Comparison of ENCODE assay signal across 28 cellular contexts in the genomic region with DNA sequence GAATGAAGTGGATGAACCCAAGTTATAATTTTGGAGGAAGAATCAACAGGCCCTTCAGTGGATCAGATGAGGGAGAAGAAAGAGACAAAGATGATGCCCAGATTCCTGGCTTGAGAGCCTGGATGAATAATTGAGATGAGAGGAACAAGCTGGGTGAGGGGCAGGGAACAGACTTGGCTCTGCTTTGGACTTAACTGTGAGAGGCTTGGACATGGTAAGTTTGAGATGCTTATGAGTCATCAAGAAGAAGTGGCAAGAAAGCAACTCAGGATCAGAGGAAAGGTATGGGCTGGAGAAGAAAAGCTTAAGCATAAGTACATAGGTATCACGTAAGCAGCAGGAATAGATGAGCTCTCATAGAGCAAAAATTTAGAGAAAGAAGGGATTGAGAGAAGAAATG. TPM values are rescaled to one million over a fixed set of nuclear protein-coding genes. Genes with fewer than 3 reads are reported as not detected.
DNase-seq lines count a peak whose midpoint lies in the region; ATAC-seq and TF ChIP-seq lines count a peak whose summit lies in the region.
"Had no signal": no experiment of that assay in that cellular context is flagged by ENCODE, and none has a peak within 500 bp of the region (broad histone marks: within the 10 kb centered on the region; RNA-seq: fewer than 3 reads in every experiment).

No MANE protein-coding gene starts in this region.

- H4K20me1 ChIP-seq in IMR-90 (ENCODE audit: insufficient read depth, low read length), result no peaks in the 10 kb centered on the region

- H3K4me3 ChIP-seq in IMR-90 (ENCODE audit: insufficient read depth, low read depth, low read length) (no peak overlapping the region), astrocyte of the spinal cord (ENCODE audit: low read depth, low read length) (no peak overlapping the region), vagina (no peak overlapping the region), uterus (no peak overlapping the region)
- H3K4me3 ChIP-seq: psoas muscle, upper lobe of right lung had no signal

- TF ChIP-seq CTCF in IMR-90 (conservative IDR thresholded peaks at IDR 0.05; ENCODE audit: low read depth, low read length) (no peak), astrocyte of the spinal cord (IDR thresholded peaks at IDR 0.05; ENCODE audit: low read depth, low read length) (no peak), nephron progenitor cell (IDR thresholded peaks at IDR 0.05) (no peak), vagina (IDR thresholded peaks at IDR 0.05) (no peak), uterus (IDR thresholded peaks at IDR 0.05) (no peak)

- POLR2A ChIA-PET in IMR-90 (lab: Charles Lee; ENCODE audit: unreplicated experiment), result no interaction called here

- no peak overlapping the region for H3K18ac ChIP-seq in IMR-90 (ENCODE audit: low read depth, low read length)

- H3K23ac ChIP-seq in IMR-90 (ENCODE audit: low read depth, low read length), result no peak overlapping the region

- TF ChIP-seq POLR2A in IMR-90 (IDR thresholded peaks at IDR 0.05; ENCODE audit: low read depth, low read length), result no peak
- no peak for TF ChIP-seq POLR2A in vagina (IDR thresholded peaks at IDR 0.05)
- no peak for TF ChIP-seq POLR2A in uterus (IDR thresholded peaks at IDR 0.05)

- H3K79me1 ChIP-seq in IMR-90 (ENCODE audit: low read depth in 1 of 2, low read length in 2 of 2), result no peaks in the 10 kb centered on the region; a peak in 1 of 4 replicates

- no peaks in the 10 kb centered on the region for H3K9me3 Mint-ChIP-seq in nephron progenitor cell
- H3K9me3 Mint-ChIP-seq: activated CD4-positive, alpha-beta T cell treated with anti-CD3 and anti-CD28 coated beads, Interleukin-2, amount 10 ng/mL, durations not matched to agents 24 days and 14 days; activated T-cell treated with anti-CD3 and anti-CD28 coated beads, Interleukin-2, amount 50 U/mL, for 72 hours; CD14-positive monocyte; dendritic cell treated with granulocyte-macrophage colony-stimulating factor and Interleukin-4, amounts not matched to agents 40 ng/mL and 50 ng/mL, for 4 days had no signal

- no peak overlapping the region for H2BK15ac ChIP-seq in IMR-90 (ENCODE audit: low read depth, low read length)

- H3K36me3 ChIP-seq in IMR-90 (ENCODE audit: control insufficient read depth, insufficient read depth, low read length) (peaks cover 10% of the 10 kb centered on the region; the same call in 1 of the 2 replicates), vagina (no peaks in the 10 kb centered on the region), uterus (no peaks in the 10 kb centered on the region)
- H3K36me3 ChIP-seq: upper lobe of right lung had no signal

- no peak overlapping the region for H3K4me2 ChIP-seq in IMR-90 (ENCODE audit: low read depth, low read length)

- H3K4me1 ChIP-seq in IMR-90 (ENCODE audit: control insufficient read depth, insufficient read depth, low read length) (peaks cover 8% of the 10 kb centered on the region), vagina (no peaks in the 10 kb centered on the region), uterus (no peaks in the 10 kb centered on the region)
- H3K4me1 ChIP-seq: psoas muscle, upper lobe of right lung had no signal

- in situ Hi-C loops in IMR-90 (cut with MboI; ENCODE audit: low sequenced_read_pairs), result no loop called here
- in situ Hi-C loops in astrocyte of the spinal cord (cut with HindIII; ENCODE audit: low sequenced_read_pairs), result no loop called here

- peak overlapping the region; percentile 2 for H3K27ac Mint-ChIP-seq in nephron progenitor cell
- H3K27ac Mint-ChIP-seq: activated CD4-positive, alpha-beta T cell treated with anti-CD3 and anti-CD28 coated beads, Interleukin-2, amount 10 ng/mL, durations not matched to agents 24 days and 14 days; activated CD8-positive, alpha-beta memory T cell treated with anti-CD3 and anti-CD28 coated beads, Interleukin-2, amount 10 ng/mL, durations not matched to agents 7 days and 5 days; activated T-cell treated with anti-CD3 and anti-CD28 coated beads, Interleukin-2, amount 50 U/mL, for 72 hours; CD14-positive monocyte; dendritic cell treated with granulocyte-macrophage colony-stimulating factor and Interleukin-4, amounts not matched to agents 40 ng/mL and 50 ng/mL, for 4 days had no signal

- dilution Hi-C loops in IMR-90 (cut with HindIII; ENCODE audit: low sequenced_read_pairs, unreplicated experiment), result no loop called here

- H4K5ac ChIP-seq in IMR-90 (ENCODE audit: low read depth, low read length), result no peak overlapping the region

- CTCF ChIA-PET in IMR-90 (lab: Yijun Ruan, JAX), result interaction anchor here (0.6 kb wide), 1 partner anchor 117 kb away, joined by 3 read pairs; no protein-coding TSS in a partner anchor

- no peak overlapping the region for H3K56ac ChIP-seq in IMR-90 (ENCODE audit: extremely low read depth, insufficient read depth, low read length)

- no peak overlapping the region for H3K4me3 Mint-ChIP-seq in nephron progenitor cell
- H3K4me3 Mint-ChIP-seq: activated CD4-positive, alpha-beta T cell treated with anti-CD3 and anti-CD28 coated beads, Interleukin-2, amount 10 ng/mL, durations not matched to agents 24 days and 14 days; activated CD8-positive, alpha-beta memory T cell treated with anti-CD3 and anti-CD28 coated beads, Interleukin-2, amount 10 ng/mL, durations not matched to agents 7 days and 5 days; activated T-cell treated with anti-CD3 and anti-CD28 coated beads, Interleukin-2, amount 50 U/mL, for 72 hours; CD14-positive monocyte; dendritic cell treated with granulocyte-macrophage colony-stimulating factor and Interleukin-4, amounts not matched to agents 40 ng/mL and 50 ng/mL, for 4 days had no signal

- no peak overlapping the region for H2AFZ ChIP-seq in IMR-90 (replicated peaks; ENCODE audit: low read length, poor library complexity)

- H2AK9ac ChIP-seq in IMR-90 (replicated peaks; ENCODE audit: low read depth, low read length, poor library complexity), result no peak overlapping the region

- peaks cover 16% of the 10 kb centered on the region for H3K36me3 Mint-ChIP-seq in nephron progenitor cell (ENCODE audit: low read depth)
- H3K36me3 Mint-ChIP-seq: activated CD8-positive, alpha-beta memory T cell treated with anti-CD3 and anti-CD28 coated beads, Interleukin-2, amount 10 ng/mL, durations not matched to agents 7 days and 5 days; CD14-positive monocyte had no signal

- intact Hi-C loops in IMR-90 (cut with micrococcal nuclease), result no loop called here
- intact Hi-C loops in vagina (cut with DNase I), result no loop called here
- intact Hi-C loops in uterus (cut with DNase I; ENCODE audit: low total_unique reads), result no loop called here

- no peak overlapping the region for H4K91ac ChIP-seq in IMR-90 (ENCODE audit: insufficient read depth, low read depth, low read length)

- H3K9me1 ChIP-seq in IMR-90 (ENCODE audit: insufficient read depth, low read length), result peaks cover 10% of the 10 kb centered on the region

- H2BK120ac ChIP-seq in IMR-90 (ENCODE audit: low read depth, low read length), result no peak overlapping the region

- H2BK5ac ChIP-seq in IMR-90 (ENCODE audit: low read depth, low read length, poor library complexity, severe bottlenecking), result no peak overlapping the region

- no peak overlapping the region for H2AK5ac ChIP-seq in IMR-90 (ENCODE audit: low read depth, low read length)

- no peak overlapping the region for H2BK20ac ChIP-seq in IMR-90 (ENCODE audit: low read depth, low read length)

- BruUV-seq in IMR-90 (replicated peaks; lab: Mats Ljungman, UMichigan), result no TSS peak

- no peak overlapping the region for H3K4ac ChIP-seq in IMR-90 (ENCODE audit: low read depth, low read length)

- DNase-seq in AG20443 (ENCODE audit: low spot score) (peak; percentile 26), IMR-90 (peak; percentile 74), astrocyte of the spinal cord (ENCODE audit: low read depth, low spot score) (peak; percentile 40), nephron progenitor cell (no peak), vagina (ENCODE audit: extremely low spot score in 2 of 2) (no peak), uterus (no peak)
- DNase-seq: activated CD4-positive, alpha-beta T cell treated with anti-CD3 and anti-CD28 coated beads, Interleukin-2, amount 10 ng/mL, durations not matched to agents 24 days and 14 days; activated CD8-positive, alpha-beta memory T cell treated with anti-CD3 and anti-CD28 coated beads, Interleukin-2, amount 10 ng/mL, durations not matched to agents 7 days and 5 days; activated naive CD4-positive, alpha-beta T cell treated with Interleukin-2 at 50 U/mL for 16 hours; activated T-cell treated with anti-CD3 and anti-CD28 coated beads, Interleukin-2, amount 50 U/mL, for 72 hours; amniotic stem cell; Calu3; central memory CD4-positive, alpha-beta T cell; foreskin melanocyte; KG1; mesenchymal stem cell; NCI-H1694; NCI-H2171; NCI-H524 treated with DMSO at 0.1 percent for 48 hours; psoas muscle; stimulated activated CD8-positive, alpha-beta memory T cell treated with anti-CD3 and anti-CD28 coated beads, Interleukin-4, amount 100 ng/mL, for 48 hours; upper lobe of right lung had no signal

- H3K27me3 Mint-ChIP-seq in nephron progenitor cell (ENCODE audit: low read depth, poor library complexity), result peaks cover 4% of the 10 kb centered on the region
- H3K27me3 Mint-ChIP-seq: activated CD8-positive, alpha-beta memory T cell treated with anti-CD3 and anti-CD28 coated beads, Interleukin-2, amount 10 ng/mL, durations not matched to agents 7 days and 5 days; dendritic cell treated with granulocyte-macrophage colony-stimulating factor and Interleukin-4, amounts not matched to agents 40 ng/mL and 50 ng/mL, for 4 days had no signal

- no peak for TF ChIP-seq RAD21 in IMR-90 (IDR thresholded peaks at IDR 0.05; ENCODE audit: low read length)

- no peaks in the 10 kb centered on the region for H3K27me3 ChIP-seq in IMR-90 (ENCODE audit: control insufficient read depth, insufficient read depth, low read length)
- no peaks in the 10 kb centered on the region for H3K27me3 ChIP-seq in vagina
- H3K27me3 ChIP-seq in uterus, result no peaks in the 10 kb centered on the region
- H3K27me3 ChIP-seq: upper lobe of right lung had no signal

- H3K9me3 ChIP-seq in IMR-90 (ENCODE audit: control insufficient read depth, insufficient read depth, low read length), result no peaks in the 10 kb centered on the region
- no peaks in the 10 kb centered on the region for H3K9me3 ChIP-seq in vagina
- no peaks in the 10 kb centered on the region for H3K9me3 ChIP-seq in uterus
- H3K9me3 ChIP-seq: psoas muscle, upper lobe of right lung had no signal

- no peak overlapping the region for H4K8ac ChIP-seq in IMR-90 (ENCODE audit: low read depth in 2 of 2, low read length in 2 of 2)

- 80% methylated on average over 1 of the region's 1 CpG; no CpG with 5 or more reads in 1 of the 2 experiments for WGBS in IMR-90 (ENCODE audit: extremely low coverage in 2 of 2, insufficient read length in 1 of 2), 2 experiments

- ATAC-seq in IMR-90 (ENCODE audit: low read depth) (peak; percentile 52; the same call in 1 of the 2 replicates), HG03442 (IDR thresholded peaks at IDR 0.05; ENCODE audit: unreplicated experiment) (no peak)
- ATAC-seq: activated CD8-positive, alpha-beta memory T cell treated with anti-CD3 and anti-CD28 coated beads, Interleukin-2, amount 10 ng/mL, durations not matched to agents 7 days and 5 days; activated T-cell treated with anti-CD3 and anti-CD28 coated beads, Interleukin-2, amount 50 U/mL, for 72 hours; psoas muscle; upper lobe of right lung had no signal

- H3K9ac ChIP-seq in IMR-90 (ENCODE audit: low read depth, low read length), result no peak overlapping the region

- H3K27ac ChIP-seq in IMR-90 (ENCODE audit: insufficient read depth, low read length) (no peak overlapping the region), vagina (no peak overlapping the region), uterus (no peak overlapping the region)
- H3K27ac ChIP-seq: psoas muscle, upper lobe of right lung, VCaP had no signal

- no peaks in the 10 kb centered on the region for H3K4me1 Mint-ChIP-seq in nephron progenitor cell
- H3K4me1 Mint-ChIP-seq: activated CD4-positive, alpha-beta T cell treated with anti-CD3 and anti-CD28 coated beads, Interleukin-2, amount 10 ng/mL, durations not matched to agents 24 days and 14 days; activated CD8-positive, alpha-beta memory T cell treated with anti-CD3 and anti-CD28 coated beads, Interleukin-2, amount 10 ng/mL, durations not matched to agents 7 days and 5 days; CD14-positive monocyte had no signal

- H3K14ac ChIP-seq in IMR-90 (replicated peaks; ENCODE audit: low read depth, low read length), result no peak overlapping the region

RNA-seq across cellular contexts. Expression of a gene that starts 55.3 kb away (rescaled TPM):
- total RNA-seq in IMR-90 (2012; rRNA removed) (under 0.01 TPM in 2 replicates), vagina (not detected), uterus (1 to 10 TPM in 2 of 4 donors, not detected in 2; 1.7 to 2.7 TPM)
- 0.09 and 0.12 TPM in 2 replicates for polyA plus RNA-seq in IMR-90 (2012; rRNA removed)
- 0.02 and 0.04 TPM in 2 replicates for polyA plus RNA-seq in IMR-90 (2012; cell fraction: cytosol; rRNA removed)
- 0.61 and 0.62 TPM in 2 replicates for polyA plus RNA-seq in IMR-90 (2012; cell fraction: nucleus; rRNA removed; ENCODE audit: low replicate concordance)
- total RNA-seq: Calu3, Daoy, HT-29 had no signal

Comparison
In these comparisons a context has a peak if more than half of its experiments do, and no peak if none do; other contexts are left out.
1. DNase-seq: peak in AG20443 (single experiment), IMR-90 (single experiment) and astrocyte of the spinal cord (single experiment); none in nephron progenitor cell (single experiment), vagina (0 of 2) and uterus (0 of 2).